ENCODE assay signal across 9 cellular contexts in the genomic region with DNA sequence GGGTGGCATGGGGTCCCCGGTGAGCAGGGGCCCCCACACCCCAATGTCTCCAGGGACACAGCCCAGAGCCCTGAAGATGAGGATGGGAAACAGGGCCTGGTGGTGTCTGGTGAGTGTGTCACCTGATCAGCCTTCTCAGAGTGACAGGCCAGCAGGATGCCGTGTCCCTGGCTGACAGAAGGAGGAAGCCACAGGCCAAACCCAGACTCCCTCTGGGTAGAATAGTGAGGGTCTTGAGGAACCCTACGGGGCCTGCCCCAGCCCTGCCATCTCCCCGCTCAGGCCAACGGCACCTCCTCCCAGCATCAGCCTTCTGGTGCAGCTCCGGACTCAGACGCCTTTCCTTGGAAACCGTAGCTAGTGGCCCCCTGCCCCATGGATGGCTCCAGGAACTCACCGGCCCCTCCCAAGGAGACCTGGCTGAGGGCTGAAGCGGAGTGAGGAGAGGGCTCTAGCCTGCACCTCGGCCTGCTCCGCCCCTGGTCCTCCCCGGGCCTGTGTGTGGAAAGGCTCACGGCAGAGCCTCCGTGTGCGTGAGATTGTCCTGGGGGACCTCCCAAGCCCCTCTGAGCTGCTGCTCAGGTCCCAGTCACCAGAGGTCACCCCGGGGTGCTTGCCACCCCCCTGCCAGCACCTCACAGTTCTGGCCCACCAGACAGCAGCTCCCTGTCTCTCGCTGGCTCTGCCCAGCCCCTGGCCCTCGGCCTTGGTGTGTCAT. TPM values are rescaled to one million over a fixed set of nuclear protein-coding genes. Genes with fewer than 3 reads are reported as not detected.
A peak's percentile ranks its signal among the peaks of the same experiment; 100 is the strongest.
DNase-seq lines count a peak whose midpoint lies in the region; ATAC-seq lines count a peak whose summit lies in the region.
"Had no signal": no experiment of that assay in that cellular context is flagged by ENCODE, and none has a peak within 500 bp of the region (broad histone marks: within the 10 kb centered on the region; RNA-seq: fewer than 3 reads in every experiment).

No MANE protein-coding gene starts in this region.

- CTCF ChIA-PET in activated CD4-positive, alpha-beta T cell treated with anti-CD3 and anti-CD28 coated beads for 36 hours (lab: Charles Lee) = interaction anchor here (0.9 to 11.8 kb wide), 7 partner anchors 16 to 93 kb away, joined by 3 to 139 read pairs (median 3); no protein-coding TSS in a partner anchor
- CTCF ChIA-PET in activated CD4-positive, alpha-beta memory T cell treated with anti-CD3 and anti-CD28 coated beads for 36 hours (lab: Charles Lee) = interaction anchor here (0.6 to 26.8 kb wide), 10 partner anchors 11 to 93 kb away, joined by 3 to 552 read pairs (median 3); no protein-coding TSS in a partner anchor

- POLR2A ChIA-PET in activated CD4-positive, alpha-beta T cell treated with anti-CD3 and anti-CD28 coated beads for 36 hours (lab: Charles Lee) = interaction anchor here (1.3 to 1.5 kb wide), 2 partner anchors 19 to 29 kb away, joined by 6 to 11 read pairs; no protein-coding TSS in a partner anchor
- POLR2A ChIA-PET in activated CD4-positive, alpha-beta memory T cell treated with anti-CD3 and anti-CD28 coated beads for 36 hours (lab: Charles Lee) = interaction anchor here (0.9 to 4.6 kb wide), 8 partner anchors 9 to 255 kb away, joined by 3 to 27 read pairs (median 4); partner anchors contain the start of gene GTF3C5

- H3K9me3 Mint-ChIP-seq in activated CD4-positive, alpha-beta T cell treated with anti-CD3 and anti-CD28 coated beads for 36 hours (ENCODE audit: low read depth) = no peaks in the 10 kb centered on the region
- no peaks in the 10 kb centered on the region for H3K9me3 Mint-ChIP-seq in activated CD4-positive, alpha-beta memory T cell treated with anti-CD3 and anti-CD28 coated beads for 36 hours

- intact Hi-C loops in activated CD4-positive, alpha-beta T cell treated with anti-CD3 and anti-CD28 coated beads for 36 hours (cut with DNase I, micrococcal nuclease) = loop anchor here (1.0 to 2.0 kb wide), 4 partner anchors 16 to 171 kb away; partner anchors contain the start of gene TSC1 (in 1 of the 2)
- intact Hi-C loops in activated CD4-positive, alpha-beta memory T cell treated with anti-CD3 and anti-CD28 coated beads for 36 hours (cut with micrococcal nuclease) = loop anchor here (1.0 kb wide), 2 partner anchors 20 to 32 kb away; no protein-coding TSS in a partner anchor

- H3K27me3 ChIP-seq in layer of hippocampus (ENCODE audit: control insufficient read depth, insufficient read depth, low read length) = no peaks in the 10 kb centered on the region

- peak overlapping the region; percentile 80 for H3K27ac ChIP-seq in layer of hippocampus (ENCODE audit: low read depth, low read length)
- peak overlapping the region; percentile 97 for H3K27ac ChIP-seq in temporal lobe (ENCODE audit: low read depth, low read length)

- H3K4me1 Mint-ChIP-seq in activated CD4-positive, alpha-beta T cell treated with anti-CD3 and anti-CD28 coated beads for 36 hours = peaks cover 61% of the 10 kb centered on the region
- H3K4me1 Mint-ChIP-seq in activated CD4-positive, alpha-beta memory T cell treated with anti-CD3 and anti-CD28 coated beads for 36 hours (ENCODE audit: low read depth) = peaks cover 72% of the 10 kb centered on the region

- ATAC-seq in activated CD4-positive, alpha-beta T cell treated with anti-CD3 and anti-CD28 coated beads for 36 hours = peak; percentile 6
- ATAC-seq in HG03135 (IDR thresholded peaks at IDR 0.05; ENCODE audit: unreplicated experiment) = no peak

- peak overlapping the region; percentile 36 for H3K4me3 Mint-ChIP-seq in activated CD4-positive, alpha-beta T cell treated with anti-CD3 and anti-CD28 coated beads for 36 hours
- peak overlapping the region; percentile 56 for H3K4me3 Mint-ChIP-seq in activated CD4-positive, alpha-beta memory T cell treated with anti-CD3 and anti-CD28 coated beads for 36 hours

- H3K27me3 Mint-ChIP-seq in activated CD4-positive, alpha-beta T cell treated with anti-CD3 and anti-CD28 coated beads for 36 hours = no peaks in the 10 kb centered on the region
- no peaks in the 10 kb centered on the region for H3K27me3 Mint-ChIP-seq in activated CD4-positive, alpha-beta memory T cell treated with anti-CD3 and anti-CD28 coated beads for 36 hours

- H3K27ac Mint-ChIP-seq in activated CD4-positive, alpha-beta T cell treated with anti-CD3 and anti-CD28 coated beads for 36 hours = peak overlapping the region; percentile 84
- H3K27ac Mint-ChIP-seq in activated CD4-positive, alpha-beta memory T cell treated with anti-CD3 and anti-CD28 coated beads for 36 hours = peak overlapping the region; percentile 91

- H3K36me3 Mint-ChIP-seq in activated CD4-positive, alpha-beta T cell treated with anti-CD3 and anti-CD28 coated beads for 36 hours (ENCODE audit: low read depth) = peaks cover 13% of the 10 kb centered on the region
- H3K36me3 Mint-ChIP-seq in activated CD4-positive, alpha-beta memory T cell treated with anti-CD3 and anti-CD28 coated beads for 36 hours = peaks cover 8% of the 10 kb centered on the region

- DNase-seq in activated CD4-positive, alpha-beta T cell treated with anti-CD3 and anti-CD28 coated beads for 36 hours = no peak
- no peak for DNase-seq in activated CD4-positive, alpha-beta T cell treated with anti-CD3 and anti-CD28 coated beads for 1 hour
- no peak for DNase-seq in activated CD4-positive, alpha-beta memory T cell treated with anti-CD3 and anti-CD28 coated beads for 36 hours
- DNase-seq in RPMI8226 = no peak
- DNase-seq in NCI-H1092 treated with DMSO at 0.1 percent for 48 hours (lab: John Stamatoyannopoulos, UW) = no peak

RNA-seq across cellular contexts. Expression of gene RALGDS, which starts 6.0 kb away (rescaled TPM):
- total RNA-seq in activated CD4-positive, alpha-beta T cell treated with anti-CD3 and anti-CD28 coated beads for 36 hours = 10 to 100 TPM; 65.1 to 78.6 TPM
- 10 to 100 TPM; 65.4 TPM for total RNA-seq in activated CD4-positive, alpha-beta memory T cell treated with anti-CD3 and anti-CD28 coated beads for 36 hours
- total RNA-seq in temporal lobe = 92.0 TPM

RNA-seq across cellular contexts. Expression of gene GBGT1, which starts 48.7 kb away (rescaled TPM):
- total RNA-seq in activated CD4-positive, alpha-beta T cell treated with anti-CD3 and anti-CD28 coated beads for 36 hours = 1 to 10 TPM; 3.8 to 4.8 TPM
- 1 to 10 TPM; 3.2 to 3.6 TPM for total RNA-seq in activated CD4-positive, alpha-beta memory T cell treated with anti-CD3 and anti-CD28 coated beads for 36 hours
- 1.5 TPM for total RNA-seq in temporal lobe

RNA-seq across cellular contexts. Expression of gene CEL, which starts 53.3 kb away (rescaled TPM):
- total RNA-seq in activated CD4-positive, alpha-beta T cell treated with anti-CD3 and anti-CD28 coated beads for 36 hours = 1 to 10 TPM in 1 of 2 experiments, under 1 TPM in 1; 0.98 to 1.2 TPM
- total RNA-seq in activated CD4-positive, alpha-beta memory T cell treated with anti-CD3 and anti-CD28 coated beads for 36 hours = 1 to 10 TPM in 1 of 2 experiments, under 1 TPM in 1; 0.88 to 1.0 TPM
- 0.49 TPM for total RNA-seq in temporal lobe
- total RNA-seq: occipital lobe had no signal
